12 cellular contexts compared by ENCODE assay signal in the genomic region with DNA sequence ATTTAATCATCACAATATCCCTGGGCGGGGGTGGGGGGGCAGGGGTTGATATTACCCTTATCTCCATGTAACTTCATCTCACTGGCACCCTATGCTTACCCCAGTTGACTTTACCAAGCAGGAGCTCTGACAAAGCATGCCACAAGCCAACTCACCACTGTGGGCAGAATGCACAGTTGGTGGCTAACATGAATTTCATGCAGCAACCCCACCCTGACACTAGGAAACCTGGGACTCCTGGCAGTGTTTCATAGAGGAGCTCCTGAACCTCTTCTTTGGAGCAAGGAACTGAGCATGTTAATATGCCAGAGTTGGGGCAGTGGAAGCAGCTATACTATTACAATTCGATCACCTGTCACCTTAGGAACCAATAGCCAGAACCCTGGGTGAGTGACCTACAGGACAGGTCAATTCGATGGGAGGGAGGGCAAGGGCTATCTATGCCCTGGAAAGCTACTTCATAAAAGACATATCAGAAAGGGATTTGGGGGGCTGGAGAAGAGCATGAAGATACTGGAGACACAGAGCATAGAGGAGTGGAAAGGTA.
A peak's percentile ranks its signal among the peaks of the same experiment; 100 is the strongest.
DNase-seq lines count a peak whose midpoint lies in the region; ATAC-seq and TF ChIP-seq lines count a peak whose summit lies in the region.
"Had no signal": no experiment of that assay in that cellular context is flagged by ENCODE, and none has a peak within 500 bp of the region (broad histone marks: within the 10 kb centered on the region; RNA-seq: fewer than 3 reads in every experiment).

No MANE protein-coding gene starts in this region.

- TF ChIP-seq CTCF in right atrium auricular region (IDR thresholded peaks at IDR 0.05) = no peak
- TF ChIP-seq CTCF in esophagus muscularis mucosa (IDR thresholded peaks at IDR 0.05) = no peak

- H3K27me3 ChIP-seq in right atrium auricular region (no peaks in the 10 kb centered on the region), esophagus muscularis mucosa (no peaks in the 10 kb centered on the region)

- 73% methylated on average over 2 of the region's 3 CpGs for WGBS in esophagus muscularis mucosa

- TF ChIP-seq POLR2A in esophagus muscularis mucosa (IDR thresholded peaks at IDR 0.05; ENCODE audit: low read depth) = no peak

- intact Hi-C loops in sciatic nerve (cut with DNase I) (no loop called here), esophagus muscularis mucosa (cut with DNase I) (no loop called here)

- no peaks in the 10 kb centered on the region for H3K9me3 ChIP-seq in right atrium auricular region
- no peaks in the 10 kb centered on the region for H3K9me3 ChIP-seq in esophagus muscularis mucosa

- DNase-seq in left lobe of liver (ENCODE audit: low spot score) (no peak), NCI-H1694 (lab: John Stamatoyannopoulos, UW) (no peak), right atrium auricular region (ENCODE audit: low spot score) (no peak), sciatic nerve (ENCODE audit: low spot score) (no peak), esophagus muscularis mucosa (ENCODE audit: extremely low spot score) (no peak)
- DNase-seq: activated effector memory CD4-positive, alpha-beta T cell treated with anti-CD3 and anti-CD28 coated beads, Interleukin-2, amount 50 U/mL, for 16 hours; DMS79 treated with DMSO at 0.1 percent for 48 hours; NCI-H1092; stimulated activated naive CD8-positive, alpha-beta T cell treated with anti-CD3 and anti-CD28 coated beads, Interleukin-15, amount 100 ng/mL, for 72 hours had no signal

- H3K27ac ChIP-seq in right atrium auricular region = no peak overlapping the region
- no peak overlapping the region for H3K27ac ChIP-seq in esophagus muscularis mucosa (replicated peaks in 1 of 4)

- ATAC-seq in GM18502 (IDR thresholded peaks at IDR 0.05; ENCODE audit: poor library complexity, unreplicated experiment) (peak; percentile 40), GM21576 (IDR thresholded peaks at IDR 0.05; ENCODE audit: unreplicated experiment) (peak; percentile 11), HG03354 (IDR thresholded peaks at IDR 0.05; ENCODE audit: poor library complexity, severe bottlenecking, unreplicated experiment) (peak; percentile 7), left lobe of liver (peak; percentile 55), sciatic nerve (no peak)
- ATAC-seq: stimulated activated naive CD8-positive, alpha-beta T cell treated with anti-CD3 and anti-CD28 coated beads, Interleukin-15, amount 100 ng/mL, for 72 hours had no signal

- H3K4me3 ChIP-seq in right atrium auricular region (no peak overlapping the region), esophagus muscularis mucosa (no peak overlapping the region)

- no peaks in the 10 kb centered on the region for H3K4me1 ChIP-seq in right atrium auricular region
- no peaks in the 10 kb centered on the region for H3K4me1 ChIP-seq in esophagus muscularis mucosa

- TF ChIP-seq EP300 in esophagus muscularis mucosa (IDR thresholded peaks at IDR 0.05) = no peak

- H3K36me3 ChIP-seq in right atrium auricular region (no peaks in the 10 kb centered on the region), esophagus muscularis mucosa (no peaks in the 10 kb centered on the region)
